28 cellular contexts compared by ENCODE assay signal in the genomic region with DNA sequence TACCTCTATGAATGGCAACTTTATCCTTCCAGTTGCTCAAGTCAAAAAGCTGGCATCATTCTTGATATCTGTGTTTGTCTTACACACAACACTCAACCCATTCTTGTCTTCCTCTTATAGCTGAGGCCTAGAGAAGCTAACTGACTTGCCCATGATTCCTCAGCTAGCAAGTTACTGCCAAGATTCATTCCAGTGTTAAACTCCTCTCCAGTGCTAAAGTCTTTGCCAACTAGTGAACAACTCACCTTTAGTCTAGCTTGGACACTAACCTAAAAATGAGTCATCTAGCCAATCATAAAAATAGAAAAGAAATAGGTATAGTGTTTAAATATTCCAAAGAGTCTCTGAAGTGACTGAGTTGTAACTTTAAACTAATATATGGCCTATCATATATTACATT. TPM values are rescaled to one million over a fixed set of nuclear protein-coding genes. Genes with fewer than 3 reads are reported as not detected.
DNase-seq lines count a peak whose midpoint lies in the region; ATAC-seq and TF ChIP-seq lines count a peak whose summit lies in the region.
"Had no signal": no experiment of that assay in that cellular context is flagged by ENCODE, and none has a peak within 500 bp of the region (broad histone marks: within the 10 kb centered on the region; RNA-seq: fewer than 3 reads in every experiment).

No MANE protein-coding gene starts in this region.

- H3K9me3 ChIP-seq in GM23248 (ENCODE audit: low read depth): no peaks in the 10 kb centered on the region
- no peaks in the 10 kb centered on the region for H3K9me3 ChIP-seq in adipocyte (ENCODE audit: control insufficient read depth, low read length)
- H3K9me3 ChIP-seq in parathyroid adenoma (ENCODE audit: control insufficient read depth, low read length): no peaks in the 10 kb centered on the region
- H3K9me3 ChIP-seq: colonic mucosa, pancreas, testis had no signal

- H2AFZ ChIP-seq in GM23248 (no peak overlapping the region), parathyroid adenoma (no peak overlapping the region)

- H3K4me3 ChIP-seq in GM23248 (no peak overlapping the region), adipocyte (ENCODE audit: low read length) (no peak overlapping the region), parathyroid adenoma (ENCODE audit: low read depth, low read length) (no peak overlapping the region)
- H3K4me3 ChIP-seq: colonic mucosa, pancreas, testis had no signal

- H3K27me3 ChIP-seq in GM23248 (replicated peaks; ENCODE audit: insufficient read depth) (no peaks in the 10 kb centered on the region), adipocyte (replicated peaks; ENCODE audit: control insufficient read depth, insufficient read depth, low read length) (no peaks in the 10 kb centered on the region), parathyroid adenoma (ENCODE audit: control insufficient read depth, insufficient read depth, low read length) (no peaks in the 10 kb centered on the region)
- H3K27me3 ChIP-seq: colonic mucosa, pancreas, testis had no signal

- DNase-seq in GM23248: peak; percentile 33
- peak; percentile 32 for DNase-seq in adipocyte (ENCODE audit: low read depth)
- peak; percentile 15 for DNase-seq in fibroblast of peridontal ligament (ENCODE audit: extremely low read depth)
- no peak for DNase-seq in NCI-H1436 treated with DMSO at 0.1 percent for 48 hours (lab: John Stamatoyannopoulos, UW)
- DNase-seq in SIG-M5 (lab: John Stamatoyannopoulos, UW): no peak
- no peak for DNase-seq in amygdala (lab: John Stamatoyannopoulos, UW)
- DNase-seq: activated CD8-positive, alpha-beta T cell treated with anti-CD3 and anti-CD28 coated beads, Interleukin-2, amount 10 ng/mL, durations not matched to agents 7 days and 5 days; activated naive CD4-positive, alpha-beta T cell treated with Interleukin-2 at 50 U/mL for 16 hours; activated T-cell treated with anti-CD3 and anti-CD28 coated beads, Interleukin-2, amount 50 U/mL, for 4 hours; aorta; CD4-positive, CD25-positive, alpha-beta regulatory T cell; colonic mucosa; DMS 273 treated with DMSO at 0.1 percent for 48 hours; endodermal cell; foreskin melanocyte; GF-D8; hypothalamus; islet precursor cell; naive thymus-derived CD8-positive, alpha-beta T cell; NCI-H1105; NCI-H510A; pancreas; stimulated activated CD4-positive, alpha-beta T cell treated with anti-CD3 and anti-CD28 coated beads, Interleukin-1b, Interleukin-23, amount 100 ng/mL, for 48 hours; testis had no signal

- H3K36me3 ChIP-seq in GM23248 (ENCODE audit: low read depth) (no peaks in the 10 kb centered on the region), adipocyte (ENCODE audit: control insufficient read depth, insufficient read depth, low read length, severe bottlenecking) (no peaks in the 10 kb centered on the region), parathyroid adenoma (ENCODE audit: control insufficient read depth, insufficient read depth, low read length) (no peaks in the 10 kb centered on the region)
- H3K36me3 ChIP-seq: colonic mucosa, pancreas had no signal

- H3K27ac ChIP-seq in GM23248: peak overlapping the region; percentile 19
- H3K27ac ChIP-seq in parathyroid adenoma: peak overlapping the region; percentile 76
- H3K27ac ChIP-seq: colonic mucosa, pancreas, testis had no signal

- H3K79me2 ChIP-seq in GM23248 (ENCODE audit: insufficient read depth) (no peaks in the 10 kb centered on the region), parathyroid adenoma (no peaks in the 10 kb centered on the region)

- H3F3A ChIP-seq in GM23248 (ENCODE audit: insufficient read depth): peaks cover 29% of the 10 kb centered on the region

- H3K4me1 ChIP-seq in GM23248 (ENCODE audit: insufficient read depth): peaks cover 25% of the 10 kb centered on the region
- peaks cover 17% of the 10 kb centered on the region for H3K4me1 ChIP-seq in adipocyte (ENCODE audit: control insufficient read depth, insufficient read depth, low read length)
- peaks cover 7% of the 10 kb centered on the region for H3K4me1 ChIP-seq in parathyroid adenoma
- H3K4me1 ChIP-seq: colonic mucosa, pancreas, testis had no signal

- H3K4me2 ChIP-seq in GM23248 (ENCODE audit: unreplicated experiment): peak overlapping the region; percentile 7
- no peak overlapping the region for H3K4me2 ChIP-seq in parathyroid adenoma (ENCODE audit: low read length)

- in situ Hi-C loops in GM23248 (cut with MboI): no loop called here

- H3K9ac ChIP-seq in GM23248: no peak overlapping the region
- no peak overlapping the region for H3K9ac ChIP-seq in adipocyte (ENCODE audit: low read length)
- H3K9ac ChIP-seq in parathyroid adenoma: no peak overlapping the region

- no peaks in the 10 kb centered on the region for H4K20me1 ChIP-seq in GM23248 (ENCODE audit: insufficient read depth)

- no peak for ATAC-seq in GM21367 (IDR thresholded peaks at IDR 0.05; ENCODE audit: unreplicated experiment)
- ATAC-seq: activated CD4-positive, CD25-positive, alpha-beta regulatory T cell treated with anti-CD3 and anti-CD28 coated beads, Interleukin-2, amount 50 U/mL, for 24 hours; activated CD8-positive, alpha-beta T cell treated with anti-CD3 and anti-CD28 coated beads, Interleukin-2, amount 10 ng/mL, durations not matched to agents 7 days and 5 days; activated T-cell treated with anti-CD3 and anti-CD28 coated beads, Interleukin-2, amount 50 U/mL, for 4 hours; naive thymus-derived CD8-positive, alpha-beta T cell; pancreas; stimulated activated memory B cell treated with anti-CD40 and anti-IgM and Interleukin-4, amounts not matched to agents 10 μg/mL and 1 μg/mL and 100 μg/mL, for 72 hours had no signal

- no peaks in the 10 kb centered on the region for H3K9me2 ChIP-seq in GM23248 (ENCODE audit: insufficient read depth)

- TF ChIP-seq CTCF in parathyroid adenoma (IDR thresholded peaks at IDR 0.05): no peak

RNA-seq across cellular contexts. Expression of a gene that starts 45.6 kb away (rescaled TPM):
- 0.38 and 0.43 TPM in 2 replicates for total RNA-seq in GM23248 (2014; rRNA removed; shearing (Covaris generic))
- 2.2 and 3.8 TPM in 2 replicates for polyA plus RNA-seq in GM23248 (2016; fragmentation: Nextera tagmentation; extraction: Ambion mirVana)

Comparison
In these comparisons a context has a peak if more than half of its experiments do, and no peak if none do; other contexts are left out.
1. DNase-seq: peak in GM23248 (single experiment), adipocyte (single experiment) and fibroblast of peridontal ligament (single experiment); none in NCI-H1436 treated with DMSO at 0.1 percent for 48 hours (single experiment), SIG-M5 (single experiment) and amygdala (0 of 56).